In genomic region chr11:117180661-117181585, GRCh38 we compare ENCODE assay signal across 8 cellular contexts. TPM values are rescaled to one million over a fixed set of nuclear protein-coding genes. Genes with fewer than 3 reads are reported as not detected.
DNase-seq lines count a peak whose midpoint lies in the region; ATAC-seq and TF ChIP-seq lines count a peak whose summit lies in the region.

No MANE protein-coding gene starts in this region.

- peaks cover 7% of the 10 kb centered on the region; the same call in 1 of the 2 replicates for H3K36me3 Mint-ChIP-seq in WTC11
- peaks cover 5% of the 10 kb centered on the region for H3K36me3 Mint-ChIP-seq in chondrocyte (ENCODE audit: low read depth)

- no peak for TF ChIP-seq POLR2A in lower leg skin (IDR thresholded peaks at IDR 0.05)

- ATAC-seq in WTC11 (peak; percentile 62), HG03039 (IDR thresholded peaks at IDR 0.05; ENCODE audit: unreplicated experiment) (no peak)

- H3K4me3 ChIP-seq in GM12865 (ENCODE audit: low read depth, low read length) (no peak overlapping the region), MG63 (no peak overlapping the region), lower leg skin (ENCODE audit: low read depth, poor library complexity, severe bottlenecking) (no peak overlapping the region)

- TF ChIP-seq CTCF in GM12865 (IDR thresholded peaks at IDR 0.05; ENCODE audit: insufficient read depth, low read depth, low read length, missing control alignments) (peak; percentile 91), WTC11 (IDR thresholded peaks at IDR 0.05) (peak; percentile 77), chondrocyte (IDR thresholded peaks at IDR 0.05) (peak; percentile 77), lower leg skin (IDR thresholded peaks at IDR 0.05) (peak in 1 of 3 donors; percentile 18)

- DNase-seq in GM12865 (ENCODE audit: low read depth): peak; percentile 91
- peak; percentile 21 for DNase-seq in MG63
- DNase-seq in WTC11 (ENCODE audit: low spot score): peak; percentile 91
- peak; percentile 88 for DNase-seq in chondrocyte (ENCODE audit: low spot score)
- peak; percentile 60 to 89 for DNase-seq in lower leg skin (ENCODE audit: low spot score in 2 of 2)
- DNase-seq in stimulated activated CD4-positive, alpha-beta T cell treated with anti-CD3 and anti-CD28 coated beads, Interleukin-4, amount 100 ng/mL, for 24 hours: peak; percentile 63
- no peak for DNase-seq in glomerular visceral epithelial cell (ENCODE audit: extremely low spot score)

- H3K9me3 Mint-ChIP-seq in WTC11 (no peaks in the 10 kb centered on the region), chondrocyte (ENCODE audit: low read depth) (no peaks in the 10 kb centered on the region)

- no peaks in the 10 kb centered on the region for H3K27me3 ChIP-seq in MG63

- H3K36me3 ChIP-seq in MG63: no peaks in the 10 kb centered on the region

- H3K4me3 Mint-ChIP-seq in WTC11: peak overlapping the region; percentile 57
- H3K4me3 Mint-ChIP-seq in chondrocyte (ENCODE audit: unreplicated experiment): peak overlapping the region; percentile 91

- WGBS in lower leg skin, 2 donors: 45 to 50% methylated on average over 21 to 22 of the region's 22 CpGs

- H3K9me3 ChIP-seq in MG63: no peaks in the 10 kb centered on the region

- peak overlapping the region; percentile 70; the same call in 1 of the 2 replicates for H3K27ac Mint-ChIP-seq in WTC11
- peak overlapping the region; percentile 88 for H3K27ac Mint-ChIP-seq in chondrocyte (ENCODE audit: unreplicated experiment)

- peaks cover 26% of the 10 kb centered on the region for H3K4me1 Mint-ChIP-seq in WTC11
- peaks cover 29% of the 10 kb centered on the region for H3K4me1 Mint-ChIP-seq in chondrocyte (ENCODE audit: low read depth)

- intact Hi-C loops in lower leg skin (cut with DNase I; ENCODE audit: low total_unique reads): no loop called here

- POLR2A ChIA-PET in WTC11 (lab: Charles Lee): no interaction called here

- CTCF ChIA-PET in WTC11 (lab: Charles Lee): interaction anchor here (0.5 to 5.6 kb wide), 24 partner anchors 8 to 659 kb away, joined by 3 to 68 read pairs (median 6); partner anchors contain the start of genes APOA5, BACE1, CEP164 and PAFAH1B2

- H3K27me3 Mint-ChIP-seq in WTC11 (ENCODE audit: low read depth) (peaks cover 6% of the 10 kb centered on the region), chondrocyte (ENCODE audit: low read depth) (no peaks in the 10 kb centered on the region)

TF ChIP-seq in WTC11, 78 proteins besides CTCF, POLR2A, EP300 and RAD21 (continues in another document):
- TF ChIP-seq CREM (CRISPR knock-in tag; IDR thresholded peaks at IDR 0.05): no peak
- no peak for TF ChIP-seq JAZF1 (CRISPR knock-in tag; IDR thresholded peaks at IDR 0.05)
- TF ChIP-seq AFF4 (CRISPR knock-in tag; IDR thresholded peaks at IDR 0.05; ENCODE audit: borderline replicate concordance): no peak
- 0 out of 2 replicates have a peak, but pooled peaks have one; percentile 43 for TF ChIP-seq SP1 (CRISPR knock-in tag; conservative IDR thresholded peaks at IDR 0.05)
- TF ChIP-seq ERG (CRISPR knock-in tag; IDR thresholded peaks at IDR 0.05): no peak
- peak; percentile 64; the same call in 1 of the 2 replicates for TF ChIP-seq ZNF121 (CRISPR knock-in tag; IDR thresholded peaks at IDR 0.05)
- TF ChIP-seq USF2 (CRISPR knock-in tag; IDR thresholded peaks at IDR 0.05): peak; percentile 85

RNA-seq across cellular contexts. Expression of gene SIDT2, which starts 2.4 kb away (rescaled TPM):
- total RNA-seq in MG63 (2014; rRNA removed; shearing (Covaris generic); ENCODE audit: low replicate concordance): 2.7 and 19.8 TPM in 2 replicates
- total RNA-seq in WTC11 (2021): 20.7 to 27.6 TPM (median 20.9 TPM) in 3 replicates
- total RNA-seq in chondrocyte: 32.4 to 42.5 TPM (median 38.8 TPM) in 3 replicates
- 10 to 100 TPM; 38.4 to 49.4 (median 40.7) TPM for total RNA-seq in lower leg skin

RNA-seq across cellular contexts. Expression of gene TAGLN, which starts 18.2 kb away (rescaled TPM):
- 0.44 and 0.92 TPM in 2 replicates for total RNA-seq in MG63 (2014; rRNA removed; shearing (Covaris generic); ENCODE audit: low replicate concordance)
- total RNA-seq in WTC11 (2021) (51.1 to 71.5 TPM (median 53.9 TPM) in 3 replicates), chondrocyte (854 to 4,666 TPM (median 4,556 TPM) in 3 replicates), lower leg skin (100 to 1,000 TPM; 122 to 450 (median 233) TPM)

RNA-seq across cellular contexts. Expression of gene PAFAH1B2, which starts 36.8 kb away (rescaled TPM):
- total RNA-seq in MG63 (2014; rRNA removed; shearing (Covaris generic); ENCODE audit: low replicate concordance): 143 and 205 TPM in 2 replicates
- total RNA-seq in WTC11 (2021) (132 to 138 TPM (median 133 TPM) in 3 replicates), chondrocyte (85.4 to 98.0 TPM (median 90.5 TPM) in 3 replicates), lower leg skin (10 to 100 TPM; 49.1 to 72.4 (median 62.5) TPM)

RNA-seq across cellular contexts. Expression of gene PCSK7, which starts 51.0 kb away (rescaled TPM):
- 24.9 and 26.7 TPM in 2 replicates for total RNA-seq in MG63 (2014; rRNA removed; shearing (Covaris generic); ENCODE audit: low replicate concordance)
- 39.4 to 48.9 TPM (median 41.9 TPM) in 3 replicates for total RNA-seq in WTC11 (2021)
- 42.8 to 71.0 TPM (median 43.0 TPM) in 3 replicates for total RNA-seq in chondrocyte
- total RNA-seq in lower leg skin: 10 to 100 TPM; 37.6 to 83.2 (median 56.0) TPM

RNA-seq across cellular contexts. Expression of gene RNF214, which starts 51.5 kb away (rescaled TPM):
- total RNA-seq in MG63 (2014; rRNA removed; shearing (Covaris generic); ENCODE audit: low replicate concordance): 1.3 and 2.4 TPM in 2 replicates
- total RNA-seq in WTC11 (2021) (35.4 to 45.0 TPM (median 37.8 TPM) in 3 replicates), chondrocyte (21.8 to 26.1 TPM (median 24.7 TPM) in 3 replicates), lower leg skin (10 to 100 TPM in 1 of 4 donors, 1 to 10 TPM in 3; 7.4 to 11.3 (median 9.5) TPM)

Comparison
In these comparisons a context has a peak if more than half of its experiments do, and no peak if none do; other contexts are left out.
1. RNA of gene TAGLN, which starts 18.2 kb away (total RNA-seq): 854 to 4,666 TPM in chondrocyte, 122 to 450 TPM in lower leg skin and 51.1 to 71.5 TPM in WTC11; 0.44 to 0.92 TPM in MG63; every median in the first group is over 10 times any median in the second.